In the genomic region with DNA sequence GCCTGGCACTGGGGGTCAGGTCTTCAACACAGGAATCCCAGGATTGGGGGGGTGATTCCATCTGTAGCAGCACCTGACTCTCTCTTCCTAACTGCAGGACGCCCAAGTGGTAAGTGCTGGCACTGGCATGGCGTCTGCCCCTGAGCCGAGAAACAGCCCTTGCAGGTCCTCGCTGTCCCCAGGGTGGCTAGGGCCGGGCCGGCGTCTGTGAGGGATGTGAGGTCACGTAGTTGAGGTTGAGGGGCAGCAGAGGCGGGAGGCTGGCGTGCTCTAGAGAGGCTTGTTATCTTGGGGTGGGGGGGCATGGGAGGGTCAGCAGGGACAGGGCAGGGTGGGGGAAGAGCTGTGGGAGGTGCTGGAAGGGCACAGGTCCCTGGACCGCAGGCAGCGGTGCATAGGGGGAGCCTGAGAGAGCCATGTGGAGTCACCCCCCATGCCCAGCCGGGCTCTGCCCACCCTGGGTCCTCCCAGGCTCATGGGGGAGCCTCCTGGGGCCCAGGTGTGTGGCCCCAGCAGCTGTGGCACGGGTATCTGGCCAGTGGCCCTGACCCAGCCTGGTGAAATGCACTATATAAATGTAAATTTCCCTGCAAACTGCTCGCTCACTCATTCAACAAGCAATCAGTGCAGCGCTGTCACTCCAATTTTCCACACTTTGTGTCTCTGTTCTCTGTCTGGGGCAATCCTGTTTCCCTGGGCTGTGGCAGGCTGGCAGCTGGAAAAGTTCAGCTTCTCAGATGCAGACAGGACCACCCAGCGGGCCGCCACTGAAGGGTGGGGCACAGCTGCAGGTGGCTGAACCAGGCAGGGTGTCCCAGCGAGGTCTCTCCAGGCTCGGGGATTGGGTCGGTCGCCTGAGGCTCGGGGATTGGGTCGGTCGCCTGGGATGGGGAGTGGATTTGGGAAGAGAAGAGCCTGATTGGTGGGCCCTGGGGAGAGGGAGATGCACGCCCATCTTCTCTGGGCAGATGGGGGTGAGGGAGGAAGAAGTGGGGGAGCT, we compare ENCODE assay signal across 16 cellular contexts.
"Had no signal": no experiment of that assay in that cellular context is flagged by ENCODE, and none has a peak within 500 bp of the region (broad histone marks: within the 10 kb centered on the region; RNA-seq: fewer than 3 reads in every experiment).

No MANE protein-coding gene starts in this region.

- H3K4me3 ChIP-seq: smooth muscle cell had no signal

- H3K27ac ChIP-seq: neutrophil had no signal

- H3K9me3 ChIP-seq: neutrophil had no signal

- H3K9me3 Mint-ChIP-seq: activated naive CD4-positive, alpha-beta T cell treated with anti-CD3 and anti-CD28 coated beads, Interleukin-2, amount 50 U/mL, for 72 hours; activated T-helper 2 cell treated with anti-CD3 and anti-CD28 coated beads, Interferon-gamma antibody, Interleukin-2, Interleukin-4, amounts not matched to agents 10 μg/mL and 5 μg/mL and 100 μg/mL, durations not matched to agents 14 hours and 24 hours and 36 hours; central memory CD8-positive, alpha-beta T cell; immature natural killer cell; naive thymus-derived CD8-positive, alpha-beta T cell; stimulated activated naive CD8-positive, alpha-beta T cell treated with anti-CD3 and anti-CD28 coated beads, Interleukin-15, Interleukin-2, amounts not matched to agents 100 ng/mL and 50 ng/mL, for 24 hours; T-helper 1 cell treated with Interleukin-12 subunit alpha and Interleukin-12 subunit beta and Interleukin-4 antibody, amounts not matched to agents 30 μg/mL and 1 μg/mL, for 36 hours; type B pancreatic cell had no signal

- H3K36me3 Mint-ChIP-seq: activated naive CD4-positive, alpha-beta T cell treated with anti-CD3 and anti-CD28 coated beads, Interleukin-2, amount 50 U/mL, for 72 hours; brain; naive thymus-derived CD8-positive, alpha-beta T cell; type B pancreatic cell had no signal

- DNase-seq: activated CD4-positive, alpha-beta T cell treated with anti-CD3 and anti-CD28 coated beads, Interleukin-2, amount 50 U/mL, for 1 hour; activated CD4-positive, CD25-positive, alpha-beta regulatory T cell; activated CD8-positive, alpha-beta memory T cell treated with anti-CD3 and anti-CD28 coated beads for 24 hours; effector memory CD4-positive, alpha-beta T cell; foreskin melanocyte; immature natural killer cell; naive thymus-derived CD8-positive, alpha-beta T cell had no signal

- H3K36me3 ChIP-seq: neutrophil had no signal

- H3K4me2 ChIP-seq: smooth muscle cell had no signal

- H3K4me1 Mint-ChIP-seq: central memory CD8-positive, alpha-beta T cell; immature natural killer cell had no signal

- H3K4me3 Mint-ChIP-seq: brain; central memory CD8-positive, alpha-beta T cell; immature natural killer cell; naive thymus-derived CD8-positive, alpha-beta T cell; stimulated activated naive CD8-positive, alpha-beta T cell treated with anti-CD3 and anti-CD28 coated beads, Interleukin-15, Interleukin-2, amounts not matched to agents 100 ng/mL and 50 ng/mL, for 24 hours; T-helper 1 cell treated with Interleukin-12 subunit alpha and Interleukin-12 subunit beta and Interleukin-4 antibody, amounts not matched to agents 30 μg/mL and 1 μg/mL, for 36 hours; type B pancreatic cell had no signal

- ATAC-seq: activated naive CD4-positive, alpha-beta T cell treated with anti-CD3 and anti-CD28 coated beads, Interleukin-2, amount 50 U/mL, for 72 hours; naive thymus-derived CD8-positive, alpha-beta T cell had no signal

- H3K27ac Mint-ChIP-seq: activated naive CD4-positive, alpha-beta T cell treated with anti-CD3 and anti-CD28 coated beads, Interleukin-2, amount 50 U/mL, for 72 hours; activated T-helper 2 cell treated with anti-CD3 and anti-CD28 coated beads, Interferon-gamma antibody, Interleukin-2, Interleukin-4, amounts not matched to agents 10 μg/mL and 5 μg/mL and 100 μg/mL, durations not matched to agents 14 hours and 24 hours and 36 hours; brain; immature natural killer cell; naive thymus-derived CD8-positive, alpha-beta T cell; stimulated activated naive CD8-positive, alpha-beta T cell treated with anti-CD3 and anti-CD28 coated beads, Interleukin-15, Interleukin-2, amounts not matched to agents 100 ng/mL and 50 ng/mL, for 24 hours; T-helper 1 cell treated with Interleukin-12 subunit alpha and Interleukin-12 subunit beta and Interleukin-4 antibody, amounts not matched to agents 30 μg/mL and 1 μg/mL, for 36 hours; type B pancreatic cell had no signal
